21 cellular contexts compared by ENCODE assay signal in genomic region chr7:1470901-1471300, GRCh38.
"Had no signal": no experiment of that assay in that cellular context is flagged by ENCODE, and none has a peak within 500 bp of the region (broad histone marks: within the 10 kb centered on the region; RNA-seq: fewer than 3 reads in every experiment).

No MANE protein-coding gene starts in this region.

- H3K4me3 ChIP-seq: coronary artery, dorsolateral prefrontal cortex, esophagus muscularis mucosa, gastroesophageal sphincter, heart left ventricle, hepatocyte, left lung, lower lobe of right lung, mucosa of descending colon had no signal

- DNase-seq: dermis blood vessel endothelial cell; dorsolateral prefrontal cortex; effector CD4-positive, alpha-beta T cell; effector memory CD4-positive, alpha-beta T cell; foreskin keratinocyte; heart left ventricle; left cardiac atrium; left lung; left ventricle myocardium superior; lower lobe of right lung; mesenchymal stem cell; mucosa of descending colon had no signal

- H3K9me3 ChIP-seq: esophagus muscularis mucosa, gastroesophageal sphincter, heart left ventricle, left lung, lower lobe of right lung, mucosa of descending colon had no signal

- ATAC-seq: foreskin keratinocyte, gastroesophageal sphincter, heart left ventricle, left cardiac atrium, left lung, left ventricle myocardium superior, lower lobe of right lung, mucosa of descending colon had no signal

- H3K27ac ChIP-seq: coronary artery, dorsolateral prefrontal cortex, esophagus muscularis mucosa, foreskin keratinocyte, gastroesophageal sphincter, heart left ventricle, hepatocyte, left lung, lower lobe of right lung had no signal

- H3K79me2 ChIP-seq: hepatocyte had no signal

- H3K4me2 ChIP-seq: hepatocyte had no signal

- FAIRE-seq: colon, endothelial cell of umbilical vein, frontal cortex, islet of Langerhans, keratinocyte had no signal

- H3K27me3 ChIP-seq: dorsolateral prefrontal cortex, esophagus muscularis mucosa, foreskin keratinocyte, gastroesophageal sphincter, heart left ventricle, hepatocyte, left lung had no signal

- H2AFZ ChIP-seq: hepatocyte had no signal
